In genomic region chr21:29297483-29298347, GRCh38 we compare ENCODE assay signal across 1 cellular context.
TF ChIP-seq lines count a peak whose summit lies in the region.

No MANE protein-coding gene starts in this region.

TF ChIP-seq in H1, 55 proteins besides CTCF, POLR2A, EP300 and RAD21:
- no peak for TF ChIP-seq SIRT6 (IDR thresholded peaks at IDR 0.05; ENCODE audit: low read length)
- TF ChIP-seq FOSL1 (IDR thresholded peaks at IDR 0.05; ENCODE audit: insufficient read depth, low read depth, low read length), result no peak
- TF ChIP-seq MAFK (IDR thresholded peaks at IDR 0.05; ENCODE audit: low read depth, low read length), result no peak
- no peak for TF ChIP-seq EGR1 (IDR thresholded peaks at IDR 0.05; ENCODE audit: borderline replicate concordance, low read depth, low read length)
- TF ChIP-seq, protein P1, sequence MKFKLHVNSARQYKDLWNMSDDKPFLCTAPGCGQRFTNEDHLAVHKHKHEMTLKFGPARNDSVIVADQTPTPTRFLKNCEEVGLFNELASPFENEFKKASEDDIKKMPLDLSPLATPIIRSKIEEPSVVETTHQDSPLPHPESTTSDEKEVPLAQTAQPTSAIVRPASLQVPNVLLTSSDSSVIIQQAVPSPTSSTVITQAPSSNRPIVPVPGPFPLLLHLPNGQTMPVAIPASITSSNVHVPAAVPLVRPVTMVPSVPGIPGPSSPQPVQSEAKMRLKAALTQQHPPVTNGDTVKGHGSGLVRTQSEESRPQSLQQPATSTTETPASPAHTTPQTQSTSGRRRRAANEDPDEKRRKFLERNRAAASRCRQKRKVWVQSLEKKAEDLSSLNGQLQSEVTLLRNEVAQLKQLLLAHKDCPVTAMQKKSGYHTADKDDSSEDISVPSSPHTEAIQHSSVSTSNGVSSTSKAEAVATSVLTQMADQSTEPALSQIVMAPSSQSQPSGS (IDR thresholded peaks at IDR 0.05; ENCODE audit: low read length), result no peak
- no peak for TF ChIP-seq SIX5 (IDR thresholded peaks at IDR 0.05; ENCODE audit: low read depth, low read length)
- TF ChIP-seq, protein P2, sequence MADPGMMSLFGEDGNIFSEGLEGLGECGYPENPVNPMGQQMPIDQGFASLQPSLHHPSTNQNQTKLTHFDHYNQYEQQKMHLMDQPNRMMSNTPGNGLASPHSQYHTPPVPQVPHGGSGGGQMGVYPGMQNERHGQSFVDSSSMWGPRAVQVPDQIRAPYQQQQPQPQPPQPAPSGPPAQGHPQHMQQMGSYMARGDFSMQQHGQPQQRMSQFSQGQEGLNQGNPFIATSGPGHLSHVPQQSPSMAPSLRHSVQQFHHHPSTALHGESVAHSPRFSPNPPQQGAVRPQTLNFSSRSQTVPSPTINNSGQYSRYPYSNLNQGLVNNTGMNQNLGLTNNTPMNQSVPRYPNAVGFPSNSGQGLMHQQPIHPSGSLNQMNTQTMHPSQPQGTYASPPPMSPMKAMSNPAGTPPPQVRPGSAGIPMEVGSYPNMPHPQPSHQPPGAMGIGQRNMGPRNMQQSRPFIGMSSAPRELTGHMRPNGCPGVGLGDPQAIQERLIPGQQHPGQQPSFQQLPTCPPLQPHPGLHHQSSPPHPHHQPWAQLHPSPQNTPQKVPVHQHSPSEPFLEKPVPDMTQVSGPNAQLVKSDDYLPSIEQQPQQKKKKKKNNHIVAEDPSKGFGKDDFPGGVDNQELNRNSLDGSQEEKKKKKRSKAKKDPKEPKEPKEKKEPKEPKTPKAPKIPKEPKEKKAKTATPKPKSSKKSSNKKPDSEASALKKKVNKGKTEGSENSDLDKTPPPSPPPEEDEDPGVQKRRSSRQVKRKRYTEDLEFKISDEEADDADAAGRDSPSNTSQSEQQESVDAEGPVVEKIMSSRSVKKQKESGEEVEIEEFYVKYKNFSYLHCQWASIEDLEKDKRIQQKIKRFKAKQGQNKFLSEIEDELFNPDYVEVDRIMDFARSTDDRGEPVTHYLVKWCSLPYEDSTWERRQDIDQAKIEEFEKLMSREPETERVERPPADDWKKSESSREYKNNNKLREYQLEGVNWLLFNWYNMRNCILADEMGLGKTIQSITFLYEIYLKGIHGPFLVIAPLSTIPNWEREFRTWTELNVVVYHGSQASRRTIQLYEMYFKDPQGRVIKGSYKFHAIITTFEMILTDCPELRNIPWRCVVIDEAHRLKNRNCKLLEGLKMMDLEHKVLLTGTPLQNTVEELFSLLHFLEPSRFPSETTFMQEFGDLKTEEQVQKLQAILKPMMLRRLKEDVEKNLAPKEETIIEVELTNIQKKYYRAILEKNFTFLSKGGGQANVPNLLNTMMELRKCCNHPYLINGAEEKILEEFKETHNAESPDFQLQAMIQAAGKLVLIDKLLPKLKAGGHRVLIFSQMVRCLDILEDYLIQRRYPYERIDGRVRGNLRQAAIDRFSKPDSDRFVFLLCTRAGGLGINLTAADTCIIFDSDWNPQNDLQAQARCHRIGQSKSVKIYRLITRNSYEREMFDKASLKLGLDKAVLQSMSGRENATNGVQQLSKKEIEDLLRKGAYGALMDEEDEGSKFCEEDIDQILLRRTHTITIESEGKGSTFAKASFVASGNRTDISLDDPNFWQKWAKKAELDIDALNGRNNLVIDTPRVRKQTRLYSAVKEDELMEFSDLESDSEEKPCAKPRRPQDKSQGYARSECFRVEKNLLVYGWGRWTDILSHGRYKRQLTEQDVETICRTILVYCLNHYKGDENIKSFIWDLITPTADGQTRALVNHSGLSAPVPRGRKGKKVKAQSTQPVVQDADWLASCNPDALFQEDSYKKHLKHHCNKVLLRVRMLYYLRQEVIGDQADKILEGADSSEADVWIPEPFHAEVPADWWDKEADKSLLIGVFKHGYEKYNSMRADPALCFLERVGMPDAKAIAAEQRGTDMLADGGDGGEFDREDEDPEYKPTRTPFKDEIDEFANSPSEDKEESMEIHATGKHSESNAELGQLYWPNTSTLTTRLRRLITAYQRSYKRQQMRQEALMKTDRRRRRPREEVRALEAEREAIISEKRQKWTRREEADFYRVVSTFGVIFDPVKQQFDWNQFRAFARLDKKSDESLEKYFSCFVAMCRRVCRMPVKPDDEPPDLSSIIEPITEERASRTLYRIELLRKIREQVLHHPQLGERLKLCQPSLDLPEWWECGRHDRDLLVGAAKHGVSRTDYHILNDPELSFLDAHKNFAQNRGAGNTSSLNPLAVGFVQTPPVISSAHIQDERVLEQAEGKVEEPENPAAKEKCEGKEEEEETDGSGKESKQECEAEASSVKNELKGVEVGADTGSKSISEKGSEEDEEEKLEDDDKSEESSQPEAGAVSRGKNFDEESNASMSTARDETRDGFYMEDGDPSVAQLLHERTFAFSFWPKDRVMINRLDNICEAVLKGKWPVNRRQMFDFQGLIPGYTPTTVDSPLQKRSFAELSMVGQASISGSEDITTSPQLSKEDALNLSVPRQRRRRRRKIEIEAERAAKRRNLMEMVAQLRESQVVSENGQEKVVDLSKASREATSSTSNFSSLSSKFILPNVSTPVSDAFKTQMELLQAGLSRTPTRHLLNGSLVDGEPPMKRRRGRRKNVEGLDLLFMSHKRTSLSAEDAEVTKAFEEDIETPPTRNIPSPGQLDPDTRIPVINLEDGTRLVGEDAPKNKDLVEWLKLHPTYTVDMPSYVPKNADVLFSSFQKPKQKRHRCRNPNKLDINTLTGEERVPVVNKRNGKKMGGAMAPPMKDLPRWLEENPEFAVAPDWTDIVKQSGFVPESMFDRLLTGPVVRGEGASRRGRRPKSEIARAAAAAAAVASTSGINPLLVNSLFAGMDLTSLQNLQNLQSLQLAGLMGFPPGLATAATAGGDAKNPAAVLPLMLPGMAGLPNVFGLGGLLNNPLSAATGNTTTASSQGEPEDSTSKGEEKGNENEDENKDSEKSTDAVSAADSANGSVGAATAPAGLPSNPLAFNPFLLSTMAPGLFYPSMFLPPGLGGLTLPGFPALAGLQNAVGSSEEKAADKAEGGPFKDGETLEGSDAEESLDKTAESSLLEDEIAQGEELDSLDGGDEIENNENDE (IDR thresholded peaks at IDR 0.05; ENCODE audit: insufficient replicate concordance, low read length), result no peak
- TF ChIP-seq KDM1A (IDR thresholded peaks at IDR 0.05; ENCODE audit: borderline replicate concordance, low read length), result no peak
- no peak for TF ChIP-seq KDM4A (IDR thresholded peaks at IDR 0.05; ENCODE audit: low read depth, low read length, severe bottlenecking)
- no peak for TF ChIP-seq GABPA (IDR thresholded peaks at IDR 0.05; ENCODE audit: borderline replicate concordance, insufficient read depth, low read length)
- no peak for TF ChIP-seq SRF (IDR thresholded peaks at IDR 0.05; ENCODE audit: low read depth, low read length)
- TF ChIP-seq, protein P3, sequence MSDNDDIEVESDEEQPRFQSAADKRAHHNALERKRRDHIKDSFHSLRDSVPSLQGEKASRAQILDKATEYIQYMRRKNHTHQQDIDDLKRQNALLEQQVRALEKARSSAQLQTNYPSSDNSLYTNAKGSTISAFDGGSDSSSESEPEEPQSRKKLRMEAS (IDR thresholded peaks at IDR 0.05), result no peak
- no peak for TF ChIP-seq SP1 (IDR thresholded peaks at IDR 0.05; ENCODE audit: low read depth, low read length)
